Comparison of ENCODE assay signal across 8 cellular contexts in genomic region chr1:173861731-173862145, GRCh38. TPM values are rescaled to one million over a fixed set of nuclear protein-coding genes. Genes with fewer than 3 reads are reported as not detected.
DNase-seq lines count a peak whose midpoint lies in the region; TF ChIP-seq lines count a peak whose summit lies in the region.
"Had no signal": no experiment of that assay in that cellular context is flagged by ENCODE, and none has a peak within 500 bp of the region (broad histone marks: within the 10 kb centered on the region; RNA-seq: fewer than 3 reads in every experiment).

No MANE protein-coding gene starts in this region.

- H3K9me3 ChIP-seq in breast epithelium (no peaks in the 10 kb centered on the region), hepatocyte (ENCODE audit: low read depth) (no peaks in the 10 kb centered on the region)
- H3K9me3 ChIP-seq: BLaER1 treated with 17β-estradiol and CSF1 and Interleukin-3, amounts not matched to agents 10 nM and 100 nM had no signal

- H3K36me3 Mint-ChIP-seq in MCF 10A (ENCODE audit: insufficient read depth, unreplicated experiment) = peaks cover 96% of the 10 kb centered on the region
- H3K36me3 Mint-ChIP-seq in activated naive CD4-positive, alpha-beta T cell treated with anti-CD3 and anti-CD28 coated beads for 36 hours (ENCODE audit: low read depth) = peaks cover 44% of the 10 kb centered on the region
- H3K36me3 Mint-ChIP-seq in stimulated activated naive CD8-positive, alpha-beta T cell treated with anti-CD3 and anti-CD28 coated beads, Interleukin-15, Interleukin-2, amounts not matched to agents 100 ng/mL and 50 ng/mL, for 24 hours (ENCODE audit: low read depth) = peaks cover 61% of the 10 kb centered on the region

- H3K27ac ChIP-seq in breast epithelium (no peak overlapping the region), hepatocyte (no peak overlapping the region)
- H3K27ac ChIP-seq: BLaER1 treated with 17β-estradiol and CSF1 and Interleukin-3, amounts not matched to agents 10 nM and 100 nM had no signal

- CTCF ChIA-PET in MCF 10A (lab: Yijun Ruan, JAX) = interaction anchor here (0.6 to 2.3 kb wide), 4 partner anchors 10 to 356 kb away, joined by 3 to 6 read pairs (median 5); no protein-coding TSS in a partner anchor
- CTCF ChIA-PET in activated naive CD4-positive, alpha-beta T cell treated with anti-CD3 and anti-CD28 coated beads for 36 hours (lab: Charles Lee) = no interaction called here

- H4K20me1 ChIP-seq in hepatocyte (ENCODE audit: insufficient read depth, poor library complexity, severe bottlenecking) = peaks cover 22% of the 10 kb centered on the region

- H3K4me2 ChIP-seq in hepatocyte = no peak overlapping the region
- H3K4me2 ChIP-seq: BLaER1 treated with 17β-estradiol and CSF1 and Interleukin-3, amounts not matched to agents 10 nM and 100 nM had no signal

- DNase-seq in MCF 10A (ENCODE audit: unreplicated experiment) (peak; percentile 40), breast epithelium (ENCODE audit: low spot score in 2 of 2) (no peak), hepatocyte (ENCODE audit: low spot score) (no peak), T-helper 9 cell (no peak)
- no peak for DNase-seq in activated naive CD4-positive, alpha-beta T cell treated with anti-CD3 and anti-CD28 coated beads for 36 hours

- no peak overlapping the region for H3K27ac Mint-ChIP-seq in MCF 10A (ENCODE audit: low read depth, unreplicated experiment)
- peak overlapping the region; percentile 98 for H3K27ac Mint-ChIP-seq in activated naive CD4-positive, alpha-beta T cell treated with anti-CD3 and anti-CD28 coated beads for 36 hours
- H3K27ac Mint-ChIP-seq in stimulated activated naive CD8-positive, alpha-beta T cell treated with anti-CD3 and anti-CD28 coated beads, Interleukin-15, Interleukin-2, amounts not matched to agents 100 ng/mL and 50 ng/mL, for 24 hours = peak overlapping the region; percentile 99

- no peaks in the 10 kb centered on the region for H3K27me3 ChIP-seq in breast epithelium
- no peaks in the 10 kb centered on the region for H3K27me3 ChIP-seq in hepatocyte
- H3K27me3 ChIP-seq: BLaER1 treated with 17β-estradiol and CSF1 and Interleukin-3, amounts not matched to agents 10 nM and 100 nM had no signal

- H3K4me3 ChIP-seq in breast epithelium (no peak overlapping the region), hepatocyte (no peak overlapping the region)
- H3K4me3 ChIP-seq: BLaER1 treated with 17β-estradiol and CSF1 and Interleukin-3, amounts not matched to agents 10 nM and 100 nM had no signal

- H2AFZ ChIP-seq in hepatocyte = no peak overlapping the region

- H3K27me3 Mint-ChIP-seq in MCF 10A (ENCODE audit: insufficient read depth, unreplicated experiment) = no peaks in the 10 kb centered on the region
- H3K27me3 Mint-ChIP-seq in activated naive CD4-positive, alpha-beta T cell treated with anti-CD3 and anti-CD28 coated beads for 36 hours (ENCODE audit: low read depth) = no peaks in the 10 kb centered on the region
- peaks cover 3% of the 10 kb centered on the region for H3K27me3 Mint-ChIP-seq in stimulated activated naive CD8-positive, alpha-beta T cell treated with anti-CD3 and anti-CD28 coated beads, Interleukin-15, Interleukin-2, amounts not matched to agents 100 ng/mL and 50 ng/mL, for 24 hours

- TF ChIP-seq CTCF in MCF 10A (IDR thresholded peaks at IDR 0.05; ENCODE audit: unreplicated experiment) (no peak), breast epithelium (IDR thresholded peaks at IDR 0.05) (no peak), hepatocyte (IDR thresholded peaks at IDR 0.05; ENCODE audit: poor library complexity) (no peak)

- H3K36me3 ChIP-seq in breast epithelium (no peaks in the 10 kb centered on the region), hepatocyte (replicated peaks; ENCODE audit: insufficient read depth, low read depth) (peaks cover 5% of the 10 kb centered on the region)

- POLR2A ChIA-PET in MCF 10A (lab: Yijun Ruan, JAX) = interaction anchor here (1.5 to 7.2 kb wide), 3 partner anchors 7 to 383 kb away, joined by 5 to 39 read pairs (median 23); partner anchors contain the start of genes GAS5 and ZBTB37

- no TSS peak for BruUV-seq in MCF 10A (replicated peaks; lab: Mats Ljungman, UMichigan)

- H3K9me3 Mint-ChIP-seq in MCF 10A (ENCODE audit: unreplicated experiment) = no peaks in the 10 kb centered on the region
- no peaks in the 10 kb centered on the region for H3K9me3 Mint-ChIP-seq in activated naive CD4-positive, alpha-beta T cell treated with anti-CD3 and anti-CD28 coated beads for 36 hours
- H3K9me3 Mint-ChIP-seq in stimulated activated naive CD8-positive, alpha-beta T cell treated with anti-CD3 and anti-CD28 coated beads, Interleukin-15, Interleukin-2, amounts not matched to agents 100 ng/mL and 50 ng/mL, for 24 hours = no peaks in the 10 kb centered on the region

- H3K79me2 ChIP-seq in hepatocyte = peaks cover 19% of the 10 kb centered on the region

- H3K4me1 ChIP-seq in breast epithelium = peaks cover 0 to under 1% of the 10 kb centered on the region in 2 donors
- H3K4me1 ChIP-seq in hepatocyte (ENCODE audit: insufficient read depth) = peaks cover 8% of the 10 kb centered on the region

- H3K4me1 Mint-ChIP-seq in MCF 10A (ENCODE audit: insufficient read depth, unreplicated experiment) = peaks cover 31% of the 10 kb centered on the region
- H3K4me1 Mint-ChIP-seq in activated naive CD4-positive, alpha-beta T cell treated with anti-CD3 and anti-CD28 coated beads for 36 hours (ENCODE audit: low read depth) = peaks cover 22% of the 10 kb centered on the region
- peaks cover 41% of the 10 kb centered on the region for H3K4me1 Mint-ChIP-seq in stimulated activated naive CD8-positive, alpha-beta T cell treated with anti-CD3 and anti-CD28 coated beads, Interleukin-15, Interleukin-2, amounts not matched to agents 100 ng/mL and 50 ng/mL, for 24 hours (ENCODE audit: low read depth)

- H3K9me2 ChIP-seq in hepatocyte (replicated peaks; ENCODE audit: insufficient read depth) = no peaks in the 10 kb centered on the region

- intact Hi-C loops in MCF 10A (cut with micrococcal nuclease) = no loop called here
- intact Hi-C loops in breast epithelium (cut with DNase I; ENCODE audit: low total_unique reads) = no loop called here
- intact Hi-C loops in activated naive CD4-positive, alpha-beta T cell treated with anti-CD3 and anti-CD28 coated beads for 36 hours (cut with micrococcal nuclease) = no loop called here

- 99% methylated on average over 7 of the region's 7 CpGs for WGBS in hepatocyte (ENCODE audit: low lambda C conversion rate, missing lambda C conversion rate)

- H3K4me3 Mint-ChIP-seq in MCF 10A (ENCODE audit: unreplicated experiment) = no peak overlapping the region
- H3K4me3 Mint-ChIP-seq in activated naive CD4-positive, alpha-beta T cell treated with anti-CD3 and anti-CD28 coated beads for 36 hours = no peak overlapping the region
- H3K4me3 Mint-ChIP-seq in stimulated activated naive CD8-positive, alpha-beta T cell treated with anti-CD3 and anti-CD28 coated beads, Interleukin-15, Interleukin-2, amounts not matched to agents 100 ng/mL and 50 ng/mL, for 24 hours = peak overlapping the region; percentile 61

- no peak for TF ChIP-seq POLR2A in breast epithelium (IDR thresholded peaks at IDR 0.05)

RNA-seq across cellular contexts. Expression of gene GAS5, which starts 6.1 kb away (rescaled TPM):
- 3,184 and 3,772 TPM in 2 replicates for total RNA-seq in MCF 10A (2022)
- total RNA-seq in breast epithelium = 100 to 1,000 TPM; 320 to 763 (median 754) TPM
- 1,000 to 10,000 TPM; 1,367 to 1,374 TPM for total RNA-seq in activated naive CD4-positive, alpha-beta T cell treated with anti-CD3 and anti-CD28 coated beads for 36 hours
- total RNA-seq in hepatocyte = 495 and 553 TPM in 2 replicates
- 162 and 174 TPM in 2 replicates for polyA plus RNA-seq in hepatocyte

RNA-seq across cellular contexts. Expression of gene ZBTB37, which starts 6.4 kb away (rescaled TPM):
- total RNA-seq in MCF 10A (2022) = 12.8 and 15.2 TPM in 2 replicates
- 10 to 100 TPM; 10.2 to 15.7 (median 15.4) TPM for total RNA-seq in breast epithelium
- total RNA-seq in activated naive CD4-positive, alpha-beta T cell treated with anti-CD3 and anti-CD28 coated beads for 36 hours = 1 to 10 TPM; 8.1 to 9.0 TPM
- 9.2 and 9.3 TPM in 2 replicates for total RNA-seq in hepatocyte
- polyA plus RNA-seq in hepatocyte = 0.99 and 1.0 TPM in 2 replicates

RNA-seq across cellular contexts. Expression of gene CENPL, which starts 37.1 kb away (rescaled TPM):
- total RNA-seq in MCF 10A (2022) (14.1 and 24.5 TPM in 2 replicates), breast epithelium (1 to 10 TPM; 4.5 to 6.0 (median 4.6) TPM), hepatocyte (6.1 and 8.4 TPM in 2 replicates)
- total RNA-seq in activated naive CD4-positive, alpha-beta T cell treated with anti-CD3 and anti-CD28 coated beads for 36 hours = 10 to 100 TPM; 31.1 to 31.9 TPM
- 4.2 and 5.8 TPM in 2 replicates for polyA plus RNA-seq in hepatocyte

RNA-seq across cellular contexts. Expression of gene DARS2, which starts 37.3 kb away (rescaled TPM):
- total RNA-seq in MCF 10A (2022) (34.6 and 40.4 TPM in 2 replicates), breast epithelium (10 to 100 TPM in 2 of 3 donors, 1 to 10 TPM in 1; 9.4 to 15.8 (median 14.1) TPM), hepatocyte (17.4 and 17.7 TPM in 2 replicates)
- total RNA-seq in activated naive CD4-positive, alpha-beta T cell treated with anti-CD3 and anti-CD28 coated beads for 36 hours = 10 to 100 TPM; 42.7 to 44.1 TPM
- polyA plus RNA-seq in hepatocyte = 9.5 and 13.1 TPM in 2 replicates

RNA-seq across cellular contexts. Expression of gene SERPINC1, which starts 55.4 kb away (rescaled TPM):
- total RNA-seq in MCF 10A (2022) (not detected in 2 replicates), breast epithelium (under 1 TPM in 1 of 3 donors, not detected in 2; 0.32 TPM), hepatocyte (123 and 125 TPM in 2 replicates)
- total RNA-seq in activated naive CD4-positive, alpha-beta T cell treated with anti-CD3 and anti-CD28 coated beads for 36 hours = not detected
- 53.5 and 85.4 TPM in 2 replicates for polyA plus RNA-seq in hepatocyte
- total RNA-seq: skeletal muscle tissue had no signal
